38 cellular contexts compared by ENCODE assay signal in genomic region chr12:28967426-28967825, GRCh38.
"Had no signal": no experiment of that assay in that cellular context is flagged by ENCODE, and none has a peak within 500 bp of the region (broad histone marks: within the 10 kb centered on the region; RNA-seq: fewer than 3 reads in every experiment).

No MANE protein-coding gene starts in this region.

- H3K9me3 Mint-ChIP-seq: activated B cell treated with CpG ODN at 0.5 μM for 24 hours; activated CD4-positive, alpha-beta memory T cell treated with anti-CD3 and anti-CD28 coated beads for 36 hours; activated CD4-positive, alpha-beta T cell treated with anti-CD3 and anti-CD28 coated beads, Interleukin-2, amount 10 ng/mL, durations not matched to agents 24 days and 14 days; activated CD8-positive, alpha-beta T cell treated with anti-CD3 and anti-CD28 coated beads for 36 hours; activated naive CD8-positive, alpha-beta T cell treated with anti-CD3 and anti-CD28 coated beads for 36 hours; activated T-cell treated with anti-CD3 and anti-CD28 coated beads, Interleukin-2, amount 50 U/mL, for 4 hours; activated T-cell treated with anti-CD3 and anti-CD28 coated beads, Interleukin-2, amount 50 U/mL, for 72 hours; activated T-helper 1 cell treated with anti-CD3 and anti-CD28 coated beads, Interleukin-12 subunit alpha, Interleukin-12 subunit beta, Interleukin-2, Interleukin-4 antibody, amounts not matched to agents 30 ng/mL and 10 ng/mL and 1 ng/mL, durations not matched to agents 14 hours and 24 hours and 36 hours; activated T-helper 17 cell treated with anti-CD3 and anti-CD28 coated beads, Interleukin-2, amount 50 U/mL, for 72 hours; central memory CD8-positive, alpha-beta T cell; T-helper 1 cell treated with Interleukin-12 subunit alpha and Interleukin-12 subunit beta and Interleukin-4 antibody, amounts not matched to agents 30 μg/mL and 1 μg/mL, for 36 hours; T-helper 2 cell treated with Interferon-gamma antibody and Interleukin-4, amounts not matched to agents 5 μg/mL and 100 μg/mL, for 36 hours had no signal

- H3K4me3 Mint-ChIP-seq: activated B cell treated with CpG ODN at 0.5 μM for 24 hours; activated CD4-positive, alpha-beta memory T cell treated with anti-CD3 and anti-CD28 coated beads for 36 hours; activated CD4-positive, alpha-beta T cell treated with anti-CD3 and anti-CD28 coated beads, Interleukin-2, amount 10 ng/mL, durations not matched to agents 24 days and 14 days; activated CD8-positive, alpha-beta T cell treated with anti-CD3 and anti-CD28 coated beads for 36 hours; activated naive CD8-positive, alpha-beta T cell treated with anti-CD3 and anti-CD28 coated beads for 36 hours; activated T-cell treated with anti-CD3 and anti-CD28 coated beads, Interleukin-2, amount 50 U/mL, for 4 hours; activated T-cell treated with anti-CD3 and anti-CD28 coated beads, Interleukin-2, amount 50 U/mL, for 72 hours; activated T-helper 1 cell treated with anti-CD3 and anti-CD28 coated beads, Interleukin-12 subunit alpha, Interleukin-12 subunit beta, Interleukin-2, Interleukin-4 antibody, amounts not matched to agents 30 ng/mL and 10 ng/mL and 1 ng/mL, durations not matched to agents 14 hours and 24 hours and 36 hours; activated T-helper 17 cell treated with anti-CD3 and anti-CD28 coated beads, Interleukin-2, amount 50 U/mL, for 72 hours; central memory CD8-positive, alpha-beta T cell; T-helper 1 cell treated with Interleukin-12 subunit alpha and Interleukin-12 subunit beta and Interleukin-4 antibody, amounts not matched to agents 30 μg/mL and 1 μg/mL, for 36 hours; T-helper 2 cell treated with Interferon-gamma antibody and Interleukin-4, amounts not matched to agents 5 μg/mL and 100 μg/mL, for 36 hours had no signal

- H3K27ac ChIP-seq: adrenal gland, body of pancreas, brain microvascular endothelial cell, breast epithelium, cardiac muscle cell, VCaP had no signal

- ATAC-seq: activated CD8-positive, alpha-beta T cell treated with anti-CD3 and anti-CD28 coated beads for 36 hours; activated naive CD4-positive, alpha-beta T cell treated with anti-CD3 and anti-CD28 coated beads, Interleukin-2, amount 50 U/mL, for 72 hours; activated T-cell treated with anti-CD3 and anti-CD28 coated beads, Interleukin-2, amount 50 U/mL, for 4 hours; activated T-cell treated with anti-CD3 and anti-CD28 coated beads, Interleukin-2, amount 50 U/mL, for 72 hours; activated T-helper 17 cell treated with anti-CD3 and anti-CD28 coated beads, Interleukin-2, amount 50 U/mL, for 72 hours; body of pancreas had no signal

- H3K9me3 ChIP-seq: adrenal gland, body of pancreas, breast epithelium had no signal

- H3K36me3 Mint-ChIP-seq: activated CD4-positive, alpha-beta memory T cell treated with anti-CD3 and anti-CD28 coated beads for 36 hours; activated naive CD4-positive, alpha-beta T cell treated with anti-CD3 and anti-CD28 coated beads, Interleukin-2, amount 50 U/mL, for 72 hours; activated naive CD8-positive, alpha-beta T cell treated with anti-CD3 and anti-CD28 coated beads for 36 hours had no signal

- H3K4me3 ChIP-seq: adrenal gland, body of pancreas, breast epithelium, cardiac muscle cell had no signal

- H3K27ac Mint-ChIP-seq: activated B cell treated with CpG ODN at 0.5 μM for 24 hours; activated CD4-positive, alpha-beta memory T cell treated with anti-CD3 and anti-CD28 coated beads for 36 hours; activated CD4-positive, alpha-beta T cell treated with anti-CD3 and anti-CD28 coated beads, Interleukin-2, amount 10 ng/mL, durations not matched to agents 24 days and 14 days; activated CD8-positive, alpha-beta T cell treated with anti-CD3 and anti-CD28 coated beads for 36 hours; activated naive CD4-positive, alpha-beta T cell treated with anti-CD3 and anti-CD28 coated beads, Interleukin-2, amount 50 U/mL, for 72 hours; activated naive CD8-positive, alpha-beta T cell treated with anti-CD3 and anti-CD28 coated beads for 36 hours; activated T-cell treated with anti-CD3 and anti-CD28 coated beads, Interleukin-2, amount 50 U/mL, for 72 hours; activated T-helper 1 cell treated with anti-CD3 and anti-CD28 coated beads, Interleukin-12 subunit alpha, Interleukin-12 subunit beta, Interleukin-2, Interleukin-4 antibody, amounts not matched to agents 30 ng/mL and 10 ng/mL and 1 ng/mL, durations not matched to agents 14 hours and 24 hours and 36 hours; activated T-helper 17 cell treated with anti-CD3 and anti-CD28 coated beads, Interleukin-2, amount 50 U/mL, for 72 hours; T-helper 1 cell treated with Interleukin-12 subunit alpha and Interleukin-12 subunit beta and Interleukin-4 antibody, amounts not matched to agents 30 μg/mL and 1 μg/mL, for 36 hours; T-helper 2 cell treated with Interferon-gamma antibody and Interleukin-4, amounts not matched to agents 5 μg/mL and 100 μg/mL, for 36 hours had no signal

- FAIRE-seq: astrocyte, TTC549 had no signal

- H3K4me1 ChIP-seq: adrenal gland, body of pancreas, breast epithelium had no signal

- DNase-seq: activated B cell treated with CpG ODN at 0.5 μM for 24 hours; activated CD4-positive, alpha-beta memory T cell treated with anti-CD3 and anti-CD28 coated beads for 36 hours; activated CD4-positive, alpha-beta T cell treated with anti-CD3 and anti-CD28 coated beads for 4 hours; activated CD4-positive, alpha-beta T cell treated with anti-CD3 and anti-CD28 coated beads, Interleukin-2, amount 10 ng/mL, durations not matched to agents 24 days and 14 days; activated CD4-positive, alpha-beta T cell treated with anti-CD3 and anti-CD28 coated beads, Interleukin-2, amount 50 U/mL, for 1 hour; activated CD4-positive, alpha-beta T cell treated with anti-CD3 and anti-CD28 coated beads, Interleukin-2, amount 50 U/mL, for 4 hours; activated CD4-positive, CD25-positive, alpha-beta regulatory T cell treated with anti-CD3 and anti-CD28 coated beads, Interleukin-2, amount 50 U/mL, for 72 hours; activated CD8-positive, alpha-beta memory T cell treated with anti-CD3 and anti-CD28 coated beads, Interleukin-2, amount 50 U/mL, for 4 hours; activated CD8-positive, alpha-beta T cell treated with anti-CD3 and anti-CD28 coated beads for 36 hours; activated effector memory CD4-positive, alpha-beta T cell treated with anti-CD3 and anti-CD28 coated beads, Interleukin-2, amount 50 U/mL, for 16 hours; activated gamma-delta T cell treated with Interleukin-2 at 50 U/mL for 16 hours; activated naive CD4-positive, alpha-beta T cell treated with anti-CD3 and anti-CD28 coated beads, Interleukin-2, amount 50 U/mL, for 16 hours; activated naive CD4-positive, alpha-beta T cell treated with Interleukin-2 at 50 U/mL for 16 hours; activated naive CD8-positive, alpha-beta T cell treated with anti-CD3 and anti-CD28 coated beads for 36 hours; activated T-cell treated with anti-CD3 and anti-CD28 coated beads for 4 hours; activated T-cell treated with anti-CD3 and anti-CD28 coated beads, Interleukin-2, amount 50 U/mL, for 1 hour; activated T-cell treated with anti-CD3 and anti-CD28 coated beads, Interleukin-2, amount 50 U/mL, for 4 hours; activated T-cell treated with anti-CD3 and anti-CD28 coated beads, Interleukin-2, amount 50 U/mL, for 72 hours; adrenal gland; amniotic stem cell; body of pancreas; brain microvascular endothelial cell; cerebellar nuclear complex; SW 1271; T-helper 1 cell; T-helper 2 cell; T-helper 9 cell had no signal

- H3K27me3 ChIP-seq: adrenal gland, body of pancreas, brain microvascular endothelial cell, breast epithelium, cardiac muscle cell had no signal

- H3K36me3 ChIP-seq: adrenal gland, brain microvascular endothelial cell, breast epithelium, cardiac muscle cell had no signal

- H3K4me1 Mint-ChIP-seq: activated B cell treated with CpG ODN at 0.5 μM for 24 hours; activated CD4-positive, alpha-beta T cell treated with anti-CD3 and anti-CD28 coated beads, Interleukin-2, amount 10 ng/mL, durations not matched to agents 24 days and 14 days; activated naive CD8-positive, alpha-beta T cell treated with anti-CD3 and anti-CD28 coated beads for 36 hours; activated T-helper 17 cell treated with anti-CD3 and anti-CD28 coated beads, Interleukin-2, amount 50 U/mL, for 72 hours; central memory CD8-positive, alpha-beta T cell had no signal
